8 cellular contexts compared by ENCODE assay signal in the genomic region with DNA sequence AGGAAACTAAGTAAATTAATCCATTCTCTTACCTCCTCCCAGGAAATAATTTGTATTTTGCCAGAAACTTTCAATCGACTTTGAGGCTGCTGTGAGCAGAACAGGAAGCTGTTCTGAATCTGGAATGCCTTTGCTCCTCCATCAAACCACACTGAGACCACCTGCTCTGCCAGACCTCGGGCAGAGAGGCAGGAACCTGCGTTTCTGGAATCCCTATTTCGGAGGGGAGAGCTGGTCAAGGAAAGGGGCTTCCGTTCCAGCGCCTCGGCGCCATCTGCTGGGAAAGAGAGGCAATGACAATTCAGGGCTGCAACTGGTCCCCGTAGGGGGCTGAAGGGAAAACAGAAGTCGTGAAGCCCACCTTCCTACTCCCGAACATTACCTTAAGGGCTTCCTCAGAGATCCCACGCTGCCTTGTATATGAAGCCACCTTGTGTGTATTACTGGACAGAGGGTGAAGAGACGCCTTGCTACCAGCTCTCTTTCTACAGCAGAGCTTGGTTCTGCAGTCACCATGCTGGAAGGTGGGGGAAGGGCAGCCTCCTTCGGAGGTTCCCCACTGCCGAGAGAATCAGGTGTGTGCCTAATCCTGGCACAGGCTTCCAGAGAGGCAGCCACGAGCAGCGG. TPM values are rescaled to one million over a fixed set of nuclear protein-coding genes. Genes with fewer than 3 reads are reported as not detected.
DNase-seq lines count a peak whose midpoint lies in the region; ATAC-seq and TF ChIP-seq lines count a peak whose summit lies in the region.

No MANE protein-coding gene starts in this region.

- no peaks in the 10 kb centered on the region for H3K9me3 ChIP-seq in Panc1 (ENCODE audit: control insufficient read depth, insufficient read depth, low read depth, low read length)

- no peaks in the 10 kb centered on the region; the same call in 1 of the 2 replicates for H3K4me1 ChIP-seq in Panc1 (ENCODE audit: control insufficient read depth, insufficient read depth, low read length)

- H3K27me3 ChIP-seq in BJ (ENCODE audit: control insufficient read depth, insufficient read depth, low read length) (peaks cover 2% of the 10 kb centered on the region; the same call in 1 of the 2 replicates), Panc1 (ENCODE audit: control insufficient read depth, insufficient read depth, low read length) (no peaks in the 10 kb centered on the region)

- H3K36me3 ChIP-seq in BJ (ENCODE audit: control insufficient read depth, insufficient read depth, low read length) = no peaks in the 10 kb centered on the region
- no peaks in the 10 kb centered on the region for H3K36me3 ChIP-seq in Panc1 (ENCODE audit: control insufficient read depth, insufficient read depth, low read length)

- H3K4me1 Mint-ChIP-seq in activated T-helper 1 cell treated with anti-CD3 and anti-CD28 coated beads, Interleukin-12 subunit alpha, Interleukin-12 subunit beta, Interleukin-2, Interleukin-4 antibody, amounts not matched to agents 30 ng/mL and 10 ng/mL and 1 ng/mL, durations not matched to agents 14 hours and 24 hours and 36 hours (ENCODE audit: low read depth) = peaks cover 10% of the 10 kb centered on the region
- peaks cover 7% of the 10 kb centered on the region for H3K4me1 Mint-ChIP-seq in nephron

- H3K27me3 Mint-ChIP-seq in activated T-helper 1 cell treated with anti-CD3 and anti-CD28 coated beads, Interleukin-12 subunit alpha, Interleukin-12 subunit beta, Interleukin-2, Interleukin-4 antibody, amounts not matched to agents 30 ng/mL and 10 ng/mL and 1 ng/mL, durations not matched to agents 14 hours and 24 hours and 36 hours (ENCODE audit: insufficient read depth) = peaks cover 37% of the 10 kb centered on the region
- peaks cover 4% of the 10 kb centered on the region for H3K27me3 Mint-ChIP-seq in nephron (ENCODE audit: low read depth)

- H3K9me3 Mint-ChIP-seq in activated T-helper 1 cell treated with anti-CD3 and anti-CD28 coated beads, Interleukin-12 subunit alpha, Interleukin-12 subunit beta, Interleukin-2, Interleukin-4 antibody, amounts not matched to agents 30 ng/mL and 10 ng/mL and 1 ng/mL, durations not matched to agents 14 hours and 24 hours and 36 hours = no peaks in the 10 kb centered on the region
- no peaks in the 10 kb centered on the region for H3K9me3 Mint-ChIP-seq in nephron

- ATAC-seq in GM19395 (IDR thresholded peaks at IDR 0.05; ENCODE audit: unreplicated experiment) = peak; percentile 89
- peak; percentile 93 for ATAC-seq in Panc1

- H3K27ac Mint-ChIP-seq in activated T-helper 1 cell treated with anti-CD3 and anti-CD28 coated beads, Interleukin-12 subunit alpha, Interleukin-12 subunit beta, Interleukin-2, Interleukin-4 antibody, amounts not matched to agents 30 ng/mL and 10 ng/mL and 1 ng/mL, durations not matched to agents 14 hours and 24 hours and 36 hours = no peak overlapping the region
- H3K27ac Mint-ChIP-seq in nephron = no peak overlapping the region

- CTCF ChIA-PET in BJ (lab: Yijun Ruan, JAX) (interaction anchor here (0.6 to 4.8 kb wide), 42 partner anchors 9 to 661 kb away, joined by 3 to 116 read pairs (median 4); no protein-coding TSS in a partner anchor), Panc1 (lab: Charles Lee) (interaction anchor here (1.0 to 2.0 kb wide), 3 partner anchors 26 to 79 kb away, joined by 4 to 25 read pairs (median 7); no protein-coding TSS in a partner anchor)

- intact Hi-C loops in Panc1 (cut with micrococcal nuclease; ENCODE audit: unreplicated experiment) = loop anchor here (2.0 kb wide), 1 partner anchor 73 kb away; no protein-coding TSS in a partner anchor
- intact Hi-C loops in activated T-helper 1 cell treated with anti-CD3 and anti-CD28 coated beads, Interleukin-12 subunit alpha, Interleukin-12 subunit beta, Interleukin-2, Interleukin-4 antibody, amounts not matched to agents 30 ng/mL and 10 ng/mL and 1 ng/mL, durations not matched to agents 14 hours and 24 hours and 36 hours (cut with micrococcal nuclease) = loop anchor here (1.0 kb wide), 2 partner anchors 73 to 80 kb away; no protein-coding TSS in a partner anchor

- H3K4me3 Mint-ChIP-seq in activated T-helper 1 cell treated with anti-CD3 and anti-CD28 coated beads, Interleukin-12 subunit alpha, Interleukin-12 subunit beta, Interleukin-2, Interleukin-4 antibody, amounts not matched to agents 30 ng/mL and 10 ng/mL and 1 ng/mL, durations not matched to agents 14 hours and 24 hours and 36 hours = peak overlapping the region; percentile 79
- H3K4me3 Mint-ChIP-seq in nephron = peak overlapping the region; percentile 56 to 77 (median 74)

- peak overlapping the region; percentile 9; the same call in 1 of the 2 replicates for H3K4me3 ChIP-seq in BJ (ENCODE audit: low read depth, low read length)
- peak overlapping the region; percentile 44 to 65 for H3K4me3 ChIP-seq in Panc1 (ENCODE audit: low read depth in 2 of 2, low read length in 2 of 2)

- no TSS peak for BruUV-seq in Panc1 (replicated peaks; lab: Mats Ljungman, UMichigan)

- H3K36me3 Mint-ChIP-seq in activated T-helper 1 cell treated with anti-CD3 and anti-CD28 coated beads, Interleukin-12 subunit alpha, Interleukin-12 subunit beta, Interleukin-2, Interleukin-4 antibody, amounts not matched to agents 30 ng/mL and 10 ng/mL and 1 ng/mL, durations not matched to agents 14 hours and 24 hours and 36 hours (ENCODE audit: low read depth) = no peaks in the 10 kb centered on the region
- H3K36me3 Mint-ChIP-seq in nephron (ENCODE audit: low read depth) = no peaks in the 10 kb centered on the region

- no peak for DNase-seq in BJ (ENCODE audit: low read depth)
- DNase-seq in HuH-7.5 (ENCODE audit: low spot score) = peak; percentile 87
- DNase-seq in Panc1 (ENCODE audit: low read depth, low spot score) = peak; percentile 64
- DNase-seq in activated T-helper 1 cell treated with anti-CD3 and anti-CD28 coated beads, Interleukin-12 subunit alpha, Interleukin-12 subunit beta, Interleukin-2, Interleukin-4 antibody, amounts not matched to agents 30 ng/mL and 10 ng/mL and 1 ng/mL, durations not matched to agents 14 hours and 24 hours and 36 hours (ENCODE audit: low spot score) = peak; percentile 43
- DNase-seq in fibroblast of the conjunctiva (ENCODE audit: low read depth) = peak; percentile 21
- peak; percentile 6 to 52 (median 40) for DNase-seq in stimulated activated naive CD4-positive, alpha-beta T cell (lab: John Stamatoyannopoulos, UW)

- TF ChIP-seq CTCF in BJ (IDR thresholded peaks at IDR 0.05; ENCODE audit: insufficient read depth, low read depth, low read length) (peak; percentile 94), Panc1 (IDR thresholded peaks at IDR 0.05) (peak; percentile 96), nephron (IDR thresholded peaks at IDR 0.05; ENCODE audit: unreplicated experiment in 3 of 3) (peak; percentile 90 to 96 (median 94))

- POLR2A ChIA-PET in BJ (lab: Charles Lee) (interaction anchor here (0.6 kb wide), 1 partner anchor 11 kb away, joined by 5 read pairs; no protein-coding TSS in a partner anchor), Panc1 (lab: Charles Lee) (no interaction called here)

- in situ Hi-C loops in Panc1 (cut with HindIII; ENCODE audit: low pct_unique_long_range_greater_than_20kb, low sequenced_read_pairs) = no loop called here

- H3K27ac ChIP-seq in Panc1 (ENCODE audit: low read length) = peak overlapping the region; percentile 56; the same call in 1 of the 2 replicates

RNA-seq across cellular contexts. Expression of gene ZNF467, which starts 31.2 kb away (rescaled TPM):
- polyA plus RNA-seq in BJ (2011; rRNA removed) = 0.92 and 1.6 TPM in 2 replicates
- 0.36 and 0.47 TPM in 2 replicates for polyA minus RNA-seq in BJ (2011; rRNA and poly(A)+ RNA removed)
- total RNA-seq in Panc1 (2021; ENCODE audit: unreplicated experiment) = 18.1 TPM
- polyA plus RNA-seq in Panc1 (2012; ENCODE audit: insufficient read length) = 37.3 TPM
- total RNA-seq in activated T-helper 1 cell treated with anti-CD3 and anti-CD28 coated beads, Interleukin-12 subunit alpha, Interleukin-12 subunit beta, Interleukin-2, Interleukin-4 antibody, amounts not matched to agents 30 ng/mL and 10 ng/mL and 1 ng/mL, durations not matched to agents 14 hours and 24 hours and 36 hours = 0.10 TPM in 2 replicates

Comparison
In these comparisons a context has a peak if more than half of its experiments do, and no peak if none do; other contexts are left out.
1. RNA of gene ZNF467, which starts 31.2 kb away (total RNA-seq): 18.1 TPM in Panc1 (single experiment); 0.10 TPM in activated T-helper 1 cell treated with anti-CD3 and anti-CD28 coated beads, Interleukin-12 subunit alpha, Interleukin-12 subunit beta, Interleukin-2, Interleukin-4 antibody, amounts not matched to agents 30 ng/mL and 10 ng/mL and 1 ng/mL, durations not matched to agents 14 hours and 24 hours and 36 hours; every median in the first group is over 10 times any median in the second.
2. Peak in every context shown above with its lines, with median percentiles within 50 percentile points of each other: CTCF ChIP-seq.